ENCODE assay signal across 15 cellular contexts in the genomic region with DNA sequence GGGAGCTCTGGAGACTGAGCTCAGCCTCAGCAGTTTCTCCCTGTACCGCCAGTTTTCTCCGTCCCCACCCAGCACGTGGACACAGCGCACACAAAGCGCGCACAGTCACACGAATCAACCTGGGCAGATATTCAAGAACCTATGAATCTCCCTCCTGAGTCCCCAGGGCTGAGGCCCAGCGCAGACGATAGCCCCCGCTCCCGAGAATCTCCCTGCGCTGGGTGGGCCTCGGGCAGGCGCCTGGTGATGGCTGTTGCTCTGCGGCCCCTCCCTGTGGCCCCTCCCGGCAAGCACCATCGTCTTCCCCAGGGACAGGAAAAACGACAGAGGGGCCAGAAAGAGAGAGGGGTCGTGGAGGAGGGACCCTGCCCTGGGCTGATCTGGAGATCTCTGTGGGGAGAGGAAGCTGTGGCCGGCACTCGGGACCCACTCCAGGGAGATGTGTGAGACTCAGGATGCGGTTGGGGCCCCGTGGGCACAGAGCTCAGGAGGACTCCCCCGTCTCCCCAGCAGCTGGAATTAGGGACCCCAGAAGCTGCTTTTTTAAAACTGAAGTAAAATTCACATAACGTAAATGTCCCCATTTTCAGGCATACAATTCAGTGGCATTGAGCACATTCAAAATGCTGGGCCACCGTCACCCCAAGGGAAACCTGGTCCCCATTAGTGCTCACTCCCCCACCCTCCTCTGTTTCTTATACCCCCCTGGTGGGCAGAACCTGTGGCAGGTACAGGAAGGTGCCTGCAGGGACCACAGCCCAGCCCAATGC.
A peak's percentile ranks its signal among the peaks of the same experiment; 100 is the strongest.
DNase-seq lines count a peak whose midpoint lies in the region; ATAC-seq, FAIRE-seq and TF ChIP-seq lines count a peak whose summit lies in the region.
"Had no signal": no experiment of that assay in that cellular context is flagged by ENCODE, and none has a peak within 500 bp of the region (broad histone marks: within the 10 kb centered on the region; RNA-seq: fewer than 3 reads in every experiment).

No MANE protein-coding gene starts in this region.

- no peak overlapping the region for H2AK9ac ChIP-seq in IMR-90 (replicated peaks; ENCODE audit: low read depth, low read length, poor library complexity)

- H3K4me1 Mint-ChIP-seq in nephron progenitor cell, result peaks cover 29% of the 10 kb centered on the region

- TF ChIP-seq POLR2A in IMR-90 (IDR thresholded peaks at IDR 0.05; ENCODE audit: low read depth, low read length) (no peak), HepG2 (IDR thresholded peaks at IDR 0.05; ENCODE audit: insufficient read depth in 1 of 2, low read depth in 2 of 2, low read length in 2 of 2) (no peak)

- dilution Hi-C loops in IMR-90 (cut with HindIII; ENCODE audit: low sequenced_read_pairs, unreplicated experiment), result no loop called here

- H2BK120ac ChIP-seq in IMR-90 (ENCODE audit: low read depth, low read length), result no peak overlapping the region

- no peak overlapping the region for H3K56ac ChIP-seq in IMR-90 (ENCODE audit: extremely low read depth, insufficient read depth, low read length)

- H3K79me1 ChIP-seq in IMR-90 (ENCODE audit: low read depth in 1 of 2, low read length in 2 of 2), result no peaks in the 10 kb centered on the region

- H3K9ac ChIP-seq in BLaER1 treated with 17β-estradiol and CSF1 and Interleukin-3, amounts not matched to agents 10 nM and 100 nM, result peak overlapping the region in 4 of 11 experiments; percentile 1 to 26 (median 6); a peak in 7 of 22 replicates
- H3K9ac ChIP-seq in IMR-90 (ENCODE audit: low read depth, low read length) (no peak overlapping the region), HepG2 (ENCODE audit: insufficient read depth, low read depth, low read length) (no peak overlapping the region)
- H3K9ac ChIP-seq: GM23248 had no signal

- H3K18ac ChIP-seq in IMR-90 (ENCODE audit: low read depth, low read length), result no peak overlapping the region

- H3K9me3 Mint-ChIP-seq in nephron progenitor cell, result no peaks in the 10 kb centered on the region
- H3K9me3 Mint-ChIP-seq: CD4-positive, alpha-beta T cell had no signal

- no peak for ATAC-seq in IMR-90 (ENCODE audit: low read depth)
- no peak for ATAC-seq in HepG2
- no peak for ATAC-seq in sciatic nerve
- ATAC-seq: GM12878 had no signal

- no peaks in the 10 kb centered on the region for H3K9me1 ChIP-seq in IMR-90 (ENCODE audit: insufficient read depth, low read length)

- H3K9me3 ChIP-seq in BLaER1 treated with 17β-estradiol and CSF1 and Interleukin-3, amounts not matched to agents 10 nM and 100 nM (replicated peaks in 1 of 11), result no peaks in the 10 kb centered on the region
- H3K9me3 ChIP-seq in IMR-90 (ENCODE audit: control insufficient read depth, insufficient read depth, low read length) (no peaks in the 10 kb centered on the region), HepG2 (ENCODE audit: low read length) (no peaks in the 10 kb centered on the region), osteoblast (ENCODE audit: low read depth, low read length) (no peaks in the 10 kb centered on the region)

- CTCF ChIA-PET in IMR-90 (lab: Yijun Ruan, JAX) (interaction anchor here (1.4 kb wide), 1 partner anchor 10 kb away, joined by 4 read pairs; no protein-coding TSS in a partner anchor), HepG2 (lab: Yijun Ruan, JAX; ENCODE audit: low intra/inter-chr PET ratio, low total read pairs) (no interaction called here)

- in situ Hi-C loops in IMR-90 (cut with MboI; ENCODE audit: low sequenced_read_pairs), result no loop called here
- in situ Hi-C loops in HepG2 (cut with HindIII; ENCODE audit: extremely low pct_ligation_motif_present, low pct_unique_long_range_greater_than_20kb), result no loop called here

- TF ChIP-seq RAD21 in IMR-90 (IDR thresholded peaks at IDR 0.05; ENCODE audit: low read length), result no peak
- TF ChIP-seq RAD21 in HepG2 (CRISPR knock-in tag; IDR thresholded peaks at IDR 0.05), result no peak

- POLR2A ChIA-PET in IMR-90 (lab: Charles Lee; ENCODE audit: unreplicated experiment) (no interaction called here), HepG2 (lab: Yijun Ruan, JAX) (no interaction called here)

- no peak for TF ChIP-seq CTCF in IMR-90 (conservative IDR thresholded peaks at IDR 0.05; ENCODE audit: low read depth, low read length)
- no peak for TF ChIP-seq CTCF in HepG2 (CRISPR knock-in tag; IDR thresholded peaks at IDR 0.05)
- no peak for TF ChIP-seq CTCF in osteoblast (IDR thresholded peaks at IDR 0.05; ENCODE audit: extremely low read depth, low read depth, low read length)
- no peak for TF ChIP-seq CTCF in nephron progenitor cell (IDR thresholded peaks at IDR 0.05)

- no peak overlapping the region for H3K4ac ChIP-seq in IMR-90 (ENCODE audit: low read depth, low read length)

- no peak for FAIRE-seq in HepG2 (lab: Jason Lieb, UNC)
- FAIRE-seq: A204.1, GM12878, GM18507 had no signal

- DNase-seq in IMR-90 (no peak), HepG2 (ENCODE audit: low spot score) (no peak), osteoblast (ENCODE audit: insufficient read length, low spot score, missing footprints) (peak; percentile 69), sciatic nerve (ENCODE audit: low spot score) (no peak), AG08395 (ENCODE audit: low spot score) (no peak), nephron progenitor cell (no peak)
- no peak for DNase-seq in stimulated activated CD4-positive, alpha-beta T cell treated with anti-CD3 and anti-CD28 coated beads, Interleukin-2, amount 100 ng/mL, for 24 hours
- DNase-seq: CD4-positive, alpha-beta T cell; DMS79; GM23248; H7 had no signal

- no peak overlapping the region for H3K23ac ChIP-seq in IMR-90 (ENCODE audit: low read depth, low read length)

- H2BK20ac ChIP-seq in IMR-90 (ENCODE audit: low read depth, low read length), result no peak overlapping the region

- H4K5ac ChIP-seq in IMR-90 (ENCODE audit: low read depth, low read length), result no peak overlapping the region

- peak overlapping the region; percentile 31 to 97 (median 85) for H3K4me2 ChIP-seq in BLaER1 treated with 17β-estradiol and CSF1 and Interleukin-3, amounts not matched to agents 10 nM and 100 nM
- H3K4me2 ChIP-seq in IMR-90 (ENCODE audit: low read depth, low read length) (no peak overlapping the region), HepG2 (ENCODE audit: low read depth, low read length) (no peak overlapping the region), osteoblast (ENCODE audit: insufficient read depth, low read length) (no peak overlapping the region)

- H3K14ac ChIP-seq in IMR-90 (replicated peaks; ENCODE audit: low read depth, low read length), result no peak overlapping the region

- no peak overlapping the region for H3K4me3 Mint-ChIP-seq in nephron progenitor cell
- H3K4me3 Mint-ChIP-seq: CD4-positive, alpha-beta T cell had no signal

- H3K27ac ChIP-seq in BLaER1 treated with 17β-estradiol and CSF1 and Interleukin-3, amounts not matched to agents 10 nM and 100 nM, result no peak overlapping the region
- H3K27ac ChIP-seq in IMR-90 (ENCODE audit: insufficient read depth, low read length) (no peak overlapping the region), HepG2 (ENCODE audit: extremely low read length, insufficient read depth, low read length) (no peak overlapping the region), osteoblast (ENCODE audit: low read depth, low read length) (no peak overlapping the region)
- H3K27ac ChIP-seq: GM23248 had no signal

- peaks cover 0 to 59% (median 21%) of the 10 kb centered on the region in 11 experiments; a peak in 16 of 22 replicates for H4K20me1 ChIP-seq in BLaER1 treated with 17β-estradiol and CSF1 and Interleukin-3, amounts not matched to agents 10 nM and 100 nM
- H4K20me1 ChIP-seq in IMR-90 (ENCODE audit: insufficient read depth, low read length) (no peaks in the 10 kb centered on the region), HepG2 (ENCODE audit: insufficient read depth, low read length) (peaks cover 3% of the 10 kb centered on the region; the same call in 1 of the 2 replicates), osteoblast (ENCODE audit: insufficient read depth, low read length) (no peaks in the 10 kb centered on the region)

- H3K4me1 ChIP-seq in BLaER1 treated with 17β-estradiol and CSF1 and Interleukin-3, amounts not matched to agents 10 nM and 100 nM, result peaks cover 22 to 63% (median 52%) of the 10 kb centered on the region in 10 experiments
- no peaks in the 10 kb centered on the region for H3K4me1 ChIP-seq in IMR-90 (ENCODE audit: control insufficient read depth, insufficient read depth, low read length)
- H3K4me1 ChIP-seq in HepG2 (ENCODE audit: insufficient read depth, low read length), result no peaks in the 10 kb centered on the region
- no peaks in the 10 kb centered on the region for H3K4me1 ChIP-seq in osteoblast (ENCODE audit: insufficient read depth, low read length)

- H4K8ac ChIP-seq in IMR-90 (ENCODE audit: low read depth in 2 of 2, low read length in 2 of 2), result no peak overlapping the region

- 69% methylated on average over 7 of the region's 26 CpGs; no CpG with 5 or more reads in 1 of the 2 experiments for WGBS in IMR-90 (ENCODE audit: extremely low coverage in 2 of 2, insufficient read length in 1 of 2), 2 experiments
- 18% methylated on average over 24 of the region's 26 CpGs for WGBS in HepG2 (ENCODE audit: low lambda C conversion rate)

- H2AFZ ChIP-seq in IMR-90 (replicated peaks; ENCODE audit: low read length, poor library complexity) (peak overlapping the region; percentile 32), HepG2 (ENCODE audit: low read length) (no peak overlapping the region), osteoblast (ENCODE audit: low read length) (no peak overlapping the region)
- H2AFZ ChIP-seq: GM23248 had no signal

- H3K36me3 ChIP-seq in BLaER1 treated with 17β-estradiol and CSF1 and Interleukin-3, amounts not matched to agents 10 nM and 100 nM, result no peaks in the 10 kb centered on the region
- no peaks in the 10 kb centered on the region for H3K36me3 ChIP-seq in IMR-90 (ENCODE audit: control insufficient read depth, insufficient read depth, low read length)
- no peaks in the 10 kb centered on the region for H3K36me3 ChIP-seq in HepG2 (replicated peaks in 1 of 2; ENCODE audit: control insufficient read depth in 1 of 2, insufficient read depth in 2 of 2, low read length in 2 of 2)
- no peaks in the 10 kb centered on the region for H3K36me3 ChIP-seq in osteoblast (ENCODE audit: insufficient read depth, low read length)

- peaks cover 0 to 66% (median 22%) of the 10 kb centered on the region in 11 experiments; a peak in 13 of 22 replicates for H3K27me3 ChIP-seq in BLaER1 treated with 17β-estradiol and CSF1 and Interleukin-3, amounts not matched to agents 10 nM and 100 nM
- peaks cover 6% of the 10 kb centered on the region; the same call in 1 of the 2 replicates for H3K27me3 ChIP-seq in IMR-90 (ENCODE audit: control insufficient read depth, insufficient read depth, low read length)
- peaks cover 48 to 100% of the 10 kb centered on the region in 2 experiments for H3K27me3 ChIP-seq in HepG2 (ENCODE audit: control insufficient read depth in 1 of 2, insufficient read depth in 2 of 2, low read length in 2 of 2)
- no peaks in the 10 kb centered on the region for H3K27me3 ChIP-seq in osteoblast (ENCODE audit: insufficient read depth, low read length)

- no peaks in the 10 kb centered on the region for H3K79me2 ChIP-seq in HepG2 (ENCODE audit: insufficient read depth, low read length)
- no peaks in the 10 kb centered on the region for H3K79me2 ChIP-seq in osteoblast (ENCODE audit: insufficient read depth, low read length)

- no peak overlapping the region for H2BK5ac ChIP-seq in IMR-90 (ENCODE audit: low read depth, low read length, poor library complexity, severe bottlenecking)

- no peak overlapping the region for H3K27ac Mint-ChIP-seq in nephron progenitor cell
- H3K27ac Mint-ChIP-seq: CD4-positive, alpha-beta T cell had no signal

- no peak overlapping the region for H4K91ac ChIP-seq in IMR-90 (ENCODE audit: insufficient read depth, low read depth, low read length)

- H2AK5ac ChIP-seq in IMR-90 (ENCODE audit: low read depth, low read length), result no peak overlapping the region

- H3K27me3 Mint-ChIP-seq in nephron progenitor cell (ENCODE audit: low read depth, poor library complexity), result peaks cover 11% of the 10 kb centered on the region

- TF ChIP-seq EP300 in HepG2 (IDR thresholded peaks at IDR 0.05; ENCODE audit: low read depth in 2 of 2, low read length in 2 of 2) (no peak), HepG2 (CRISPR knock-in tag; IDR thresholded peaks at IDR 0.05; ENCODE audit: borderline replicate concordance) (no peak)

- no peaks in the 10 kb centered on the region for H3K36me3 Mint-ChIP-seq in nephron progenitor cell (ENCODE audit: low read depth)

- H2BK15ac ChIP-seq in IMR-90 (ENCODE audit: low read depth, low read length), result no peak overlapping the region

- BruUV-seq in IMR-90 (replicated peaks; lab: Mats Ljungman, UMichigan) (no TSS peak), HepG2 (replicated peaks; lab: Mats Ljungman, UMichigan) (no TSS peak)

- intact Hi-C loops in IMR-90 (cut with micrococcal nuclease), result no loop called here
- intact Hi-C loops in HepG2 (cut with micrococcal nuclease; ENCODE audit: unreplicated experiment), result no loop called here
- intact Hi-C loops in sciatic nerve (cut with DNase I), result no loop called here

- H3K4me3 ChIP-seq in BLaER1 treated with 17β-estradiol and CSF1 and Interleukin-3, amounts not matched to agents 10 nM and 100 nM, result peak overlapping the region in 2 of 10 experiments; percentile 12 to 29; a peak in 2 of 20 replicates
- no peak overlapping the region for H3K4me3 ChIP-seq in IMR-90 (ENCODE audit: insufficient read depth, low read depth, low read length)
- no peak overlapping the region for H3K4me3 ChIP-seq in HepG2 (replicated peaks in 1 of 3; ENCODE audit: insufficient read depth in 1 of 3, low read depth in 2 of 3, low read length in 3 of 3)
- no peak overlapping the region for H3K4me3 ChIP-seq in osteoblast (ENCODE audit: insufficient read depth, low read length)
- H3K4me3 ChIP-seq: GM12878, GM23248 had no signal

Comparison
In these comparisons a context has a peak if more than half of its experiments do, and no peak if none do; other contexts are left out.
1. H3K4me2 ChIP-seq: peak in BLaER1 treated with 17β-estradiol and CSF1 and Interleukin-3, amounts not matched to agents 10 nM and 100 nM (11 of 11); none in IMR-90 (single experiment), HepG2 (single experiment) and osteoblast (single experiment).